ENCODE assay signal across 9 cellular contexts in genomic region chr18:63299837-63300787, GRCh38. TPM values are rescaled to one million over a fixed set of nuclear protein-coding genes. Genes with fewer than 3 reads are reported as not detected.
DNase-seq lines count a peak whose midpoint lies in the region; ATAC-seq lines count a peak whose summit lies in the region.
"Had no signal": no experiment of that assay in that cellular context is flagged by ENCODE, and none has a peak within 500 bp of the region (broad histone marks: within the 10 kb centered on the region; RNA-seq: fewer than 3 reads in every experiment).

No MANE protein-coding gene starts in this region.

- peak overlapping the region; percentile 87 for H3K4me3 Mint-ChIP-seq in activated T-helper 17 cell treated with anti-CD3 and anti-CD28 coated beads, Interleukin-2, amount 50 U/mL, for 72 hours

- ATAC-seq in GM18873 (IDR thresholded peaks at IDR 0.05; ENCODE audit: low FRiP score, unreplicated experiment) (peak; percentile 45), HG02840 (IDR thresholded peaks at IDR 0.05; ENCODE audit: low FRiP score, unreplicated experiment) (peak; percentile 55)
- ATAC-seq in activated T-helper 17 cell treated with anti-CD3 and anti-CD28 coated beads, Interleukin-2, amount 50 U/mL, for 72 hours (replicated peaks) = peak; percentile 73
- ATAC-seq: left lung had no signal

- H3K36me3 Mint-ChIP-seq in activated T-helper 17 cell treated with anti-CD3 and anti-CD28 coated beads, Interleukin-2, amount 50 U/mL, for 72 hours (ENCODE audit: low read depth) = no peaks in the 10 kb centered on the region

- DNase-seq in renal cortical epithelial cell (ENCODE audit: low read depth) (peak; percentile 94), hypothalamus (lab: John Stamatoyannopoulos, UW) (no peak), SKM-1 treated with dmso at 0.1 percent for 144 hours (lab: John Stamatoyannopoulos, UW; ENCODE audit: unreplicated experiment) (no peak), cerebellar nuclear complex (lab: John Stamatoyannopoulos, UW) (no peak)
- no peak for DNase-seq in activated effector memory CD4-positive, alpha-beta T cell treated with anti-CD3 and anti-CD28 coated beads, Interleukin-2, amount 50 U/mL, for 16 hours
- DNase-seq: left lung had no signal

- peak overlapping the region; percentile 96 for H3K27ac Mint-ChIP-seq in activated T-helper 17 cell treated with anti-CD3 and anti-CD28 coated beads, Interleukin-2, amount 50 U/mL, for 72 hours

- H3K9me3 Mint-ChIP-seq in activated T-helper 17 cell treated with anti-CD3 and anti-CD28 coated beads, Interleukin-2, amount 50 U/mL, for 72 hours = no peaks in the 10 kb centered on the region

- H3K27me3 Mint-ChIP-seq in activated T-helper 17 cell treated with anti-CD3 and anti-CD28 coated beads, Interleukin-2, amount 50 U/mL, for 72 hours = no peaks in the 10 kb centered on the region

- peaks cover 78% of the 10 kb centered on the region for H3K4me1 Mint-ChIP-seq in activated T-helper 17 cell treated with anti-CD3 and anti-CD28 coated beads, Interleukin-2, amount 50 U/mL, for 72 hours

RNA-seq across cellular contexts. Expression of gene BCL2, which starts 19.5 kb away (rescaled TPM):
- total RNA-seq in activated T-helper 17 cell treated with anti-CD3 and anti-CD28 coated beads, Interleukin-2, amount 50 U/mL, for 72 hours = 100 to 1,000 TPM in 1 of 2 donors, 10 to 100 TPM in 1; 95.4 to 269 TPM
- 6.3 and 30.2 TPM in 2 replicates for total RNA-seq in renal cortical epithelial cell
